ENCODE assay signal across 8 cellular contexts in the genomic region with DNA sequence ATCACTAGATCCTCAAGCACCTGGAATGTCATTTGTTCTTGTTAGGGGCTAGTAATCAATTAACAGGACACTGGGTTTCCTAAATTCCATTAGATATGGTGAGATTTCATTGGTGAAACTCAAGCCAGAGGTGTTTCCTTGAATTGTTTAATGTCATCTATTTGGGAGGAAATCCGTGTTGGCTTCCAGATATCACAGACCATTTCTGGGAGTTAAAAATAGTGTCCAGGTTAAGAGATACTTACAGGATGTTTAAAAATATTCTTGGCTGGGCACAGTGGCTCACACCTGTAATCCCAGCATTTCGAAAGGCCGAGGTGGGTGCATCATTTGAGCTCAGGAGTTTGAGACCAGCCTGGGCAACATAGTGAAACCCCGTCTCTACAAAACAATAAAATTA.
"Had no signal": no experiment of that assay in that cellular context is flagged by ENCODE, and none has a peak within 500 bp of the region (broad histone marks: within the 10 kb centered on the region; RNA-seq: fewer than 3 reads in every experiment).

No MANE protein-coding gene starts in this region.

- ATAC-seq: HepG2 had no signal

- H2AFZ ChIP-seq: GM23248 had no signal

- FAIRE-seq: H54, HepG2 had no signal

- H3K27ac ChIP-seq: HL-60 had no signal

- DNase-seq: GM23248, GOT3, H9, HCEC 1CT, KBM-7 had no signal
